14 cellular contexts compared by ENCODE assay signal in the genomic region with DNA sequence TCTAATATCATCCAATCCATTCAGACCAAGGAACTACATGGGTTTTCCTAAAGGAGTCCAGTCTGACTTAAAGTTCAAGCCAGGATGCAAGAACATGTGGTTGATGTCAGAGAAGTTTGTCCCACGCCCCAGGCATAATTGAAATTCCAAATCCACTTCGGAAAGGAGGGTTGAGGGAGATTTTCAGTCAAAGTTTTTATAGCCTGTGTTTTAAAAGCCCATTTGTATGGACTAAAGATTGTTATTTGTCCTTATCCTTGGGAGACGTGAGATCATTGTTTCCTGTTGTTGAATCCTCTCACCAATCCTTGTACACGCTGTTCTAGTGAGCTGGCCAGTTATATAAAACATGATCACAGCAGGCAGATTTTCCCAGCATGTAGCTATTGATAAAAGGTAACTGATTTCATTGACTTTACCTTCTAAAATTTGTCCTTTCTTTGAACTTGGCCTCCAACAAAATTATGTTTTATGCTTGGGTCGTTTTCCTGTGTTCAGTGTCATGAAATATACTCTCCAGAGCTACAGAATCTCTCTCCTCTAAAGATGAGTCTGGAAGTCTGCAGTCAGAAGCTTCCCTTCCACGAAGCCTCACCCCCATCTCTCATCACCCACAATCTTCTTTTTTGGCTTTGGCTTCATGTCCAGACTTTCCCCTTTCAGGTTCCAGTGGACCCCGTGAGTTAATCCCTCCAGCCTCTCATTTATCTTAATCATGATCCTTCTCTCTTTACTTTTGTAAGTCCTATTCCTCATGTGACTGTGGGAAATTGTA.
DNase-seq lines count a peak whose midpoint lies in the region; ATAC-seq and TF ChIP-seq lines count a peak whose summit lies in the region.
"Had no signal": no experiment of that assay in that cellular context is flagged by ENCODE, and none has a peak within 500 bp of the region (broad histone marks: within the 10 kb centered on the region; RNA-seq: fewer than 3 reads in every experiment).

No MANE protein-coding gene starts in this region.

- H3K4me3 ChIP-seq in adrenal gland, result no peak overlapping the region
- no peak overlapping the region for H3K4me3 ChIP-seq in fibroblast of villous mesenchyme (ENCODE audit: low read depth, low read length)
- H3K4me3 ChIP-seq in mucosa of stomach (ENCODE audit: low read length), result no peak overlapping the region
- no peak overlapping the region for H3K4me3 ChIP-seq in tibial artery

- peaks cover 0 to 48% of the 10 kb centered on the region in 2 donors for H3K36me3 ChIP-seq in adrenal gland (replicated peaks in 1 of 2)
- no peaks in the 10 kb centered on the region for H3K36me3 ChIP-seq in mucosa of stomach (ENCODE audit: control insufficient read depth, insufficient read depth, low read length)
- H3K36me3 ChIP-seq in tibial artery, result peaks cover 68 to 96% (median 77%) of the 10 kb centered on the region in 3 donors

- H3K9ac ChIP-seq in mucosa of stomach (ENCODE audit: low read length), result peak overlapping the region; percentile 20

- H3K4me1 ChIP-seq in adrenal gland (replicated peaks in 1 of 2), result no peaks in the 10 kb centered on the region
- H3K4me1 ChIP-seq in mucosa of stomach (ENCODE audit: control insufficient read depth, insufficient read depth, low read length), result no peaks in the 10 kb centered on the region
- peaks cover 0 to 19% (median 0%) of the 10 kb centered on the region in 4 donors for H3K4me1 ChIP-seq in tibial artery

- DNase-seq in adrenal gland, result no peak
- DNase-seq in fibroblast of villous mesenchyme (ENCODE audit: low read depth), result peak; percentile 84
- no peak for DNase-seq in tibial artery
- DNase-seq in RWPE1 (ENCODE audit: low spot score), result no peak
- DNase-seq in NCI-H2081 (lab: John Stamatoyannopoulos, UW), result no peak
- no peak for DNase-seq in NCI-H1105 (lab: John Stamatoyannopoulos, UW)
- DNase-seq: activated CD4-positive, alpha-beta T cell treated with anti-CD3 and anti-CD28 coated beads for 36 hours; CD4-positive, CD25-positive, alpha-beta regulatory T cell; GOT3; hippocampal formation; NCI-H1092; NCI-H774 had no signal

- H3K27me3 ChIP-seq in adrenal gland (no peaks in the 10 kb centered on the region), mucosa of stomach (ENCODE audit: control insufficient read depth, insufficient read depth, low read length) (no peaks in the 10 kb centered on the region), tibial artery (no peaks in the 10 kb centered on the region)

- POLR2A ChIA-PET in RWPE1 (lab: Yijun Ruan, JAX; ENCODE audit: low non-redundant PET), result no interaction called here

- no peak for ATAC-seq in activated CD4-positive, CD25-positive, alpha-beta regulatory T cell treated with anti-CD3 and anti-CD28 coated beads, Interleukin-2, amount 50 U/mL, for 24 hours
- ATAC-seq: activated CD4-positive, alpha-beta T cell treated with anti-CD3 and anti-CD28 coated beads for 36 hours had no signal

- CTCF ChIA-PET in RWPE1 (lab: Yijun Ruan, JAX), result no interaction called here

- 63 to 69% (median 66%) methylated on average over 7 of the region's 7 CpGs for WGBS in adrenal gland, 4 donors

- H3K9me3 ChIP-seq in adrenal gland (replicated peaks in 1 of 3) (no peaks in the 10 kb centered on the region), mucosa of stomach (ENCODE audit: control insufficient read depth, low read length) (no peaks in the 10 kb centered on the region), tibial artery (no peaks in the 10 kb centered on the region)

- TF ChIP-seq CTCF in adrenal gland (IDR thresholded peaks at IDR 0.05) (no peak), fibroblast of villous mesenchyme (IDR thresholded peaks at IDR 0.05; ENCODE audit: insufficient read depth, low read depth, low read length) (no peak), tibial artery (IDR thresholded peaks at IDR 0.05) (no peak), RWPE1 (conservative IDR thresholded peaks at IDR 0.05; ENCODE audit: low read depth) (no peak)

- intact Hi-C loops in adrenal gland (cut with DNase I), result no loop called here
- intact Hi-C loops in tibial artery (cut with DNase I; ENCODE audit: low total_unique reads), result no loop called here

- peak overlapping the region in 3 of 5 donors; percentile 45 to 73 (median 61) for H3K27ac ChIP-seq in adrenal gland
- peak overlapping the region; percentile 68 to 72 for H3K27ac ChIP-seq in tibial artery
- no peak overlapping the region for H3K27ac ChIP-seq in RWPE1

- TF ChIP-seq POLR2A in adrenal gland (IDR thresholded peaks at IDR 0.05), result no peak
